12 cellular contexts compared by ENCODE assay signal in the genomic region with DNA sequence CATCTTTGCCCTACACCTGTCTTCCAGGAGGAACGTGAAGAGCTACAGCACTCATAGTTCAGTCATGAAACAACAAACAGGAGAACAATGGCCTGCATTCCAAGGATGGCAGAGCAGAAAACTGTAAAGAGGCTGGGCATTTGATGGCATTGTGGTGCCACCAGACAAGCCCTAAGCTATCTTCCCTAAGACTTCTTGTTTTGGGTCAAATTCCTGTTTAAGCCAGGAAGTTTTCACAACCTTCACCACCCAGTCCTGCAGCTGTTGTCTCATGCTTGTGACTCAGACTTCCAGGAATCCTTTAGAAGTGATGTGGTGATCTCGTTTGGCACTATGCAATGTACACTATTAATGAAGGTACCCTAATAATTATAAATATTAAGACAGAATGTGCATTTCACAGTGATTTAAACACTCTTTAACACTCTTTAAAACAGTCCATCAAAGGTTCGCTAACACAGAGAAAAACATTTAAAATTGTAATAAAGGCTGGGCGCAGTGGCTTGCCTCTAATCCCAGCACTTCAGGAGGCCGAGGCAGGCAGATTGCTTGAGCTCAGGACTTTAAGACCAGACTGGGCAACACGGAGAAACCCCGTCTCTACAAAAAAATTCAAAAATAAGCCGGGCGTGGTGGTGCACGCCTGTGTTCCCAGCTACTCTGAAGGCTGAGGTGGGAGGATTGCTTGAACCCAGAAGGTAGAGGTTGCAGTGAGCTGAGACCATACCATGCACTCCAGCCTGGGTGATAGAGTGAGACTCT. TPM values are rescaled to one million over a fixed set of nuclear protein-coding genes. Genes with fewer than 3 reads are reported as not detected.
DNase-seq lines count a peak whose midpoint lies in the region; ATAC-seq and TF ChIP-seq lines count a peak whose summit lies in the region.
"Had no signal": no experiment of that assay in that cellular context is flagged by ENCODE, and none has a peak within 500 bp of the region (broad histone marks: within the 10 kb centered on the region; RNA-seq: fewer than 3 reads in every experiment).

No MANE protein-coding gene starts in this region.

- H3K4me2 ChIP-seq in PC-9: peak overlapping the region; percentile 79; the same call in 1 of the 2 replicates

- no peaks in the 10 kb centered on the region for H3K27me3 ChIP-seq in PC-9 (ENCODE audit: insufficient read depth, low read depth)
- H3K27me3 ChIP-seq: adrenal gland, gastroesophageal sphincter had no signal

- peak overlapping the region; percentile 35 for H3K27ac ChIP-seq in PC-9
- H3K27ac ChIP-seq: adrenal gland, gastroesophageal sphincter had no signal

- no peak overlapping the region for H2AFZ ChIP-seq in PC-9

- peaks cover 41% of the 10 kb centered on the region for H3K4me1 ChIP-seq in PC-9 (replicated peaks; ENCODE audit: insufficient read depth)

- H4K20me1 ChIP-seq in PC-9 (ENCODE audit: insufficient read depth): no peaks in the 10 kb centered on the region; the same call in 1 of the 2 replicates

- ATAC-seq in HG02678 (IDR thresholded peaks at IDR 0.05; ENCODE audit: unreplicated experiment): no peak
- ATAC-seq: gastroesophageal sphincter had no signal

- H3K36me3 ChIP-seq in PC-9 (ENCODE audit: low read depth): 0 out of 2 replicates have a peak, but pooled peaks cover 1% of the 10 kb centered on the region
- H3K36me3 ChIP-seq: adrenal gland, gastroesophageal sphincter had no signal

- no peaks in the 10 kb centered on the region for H3K9me2 ChIP-seq in PC-9 (ENCODE audit: insufficient read depth)

- intact Hi-C loops in PC-9 (cut with micrococcal nuclease; ENCODE audit: unreplicated experiment): loop anchor here (1.0 to 10.0 kb wide), 3 partner anchors 10 to 605 kb away; partner anchors contain the start of gene EEPD1

- POLR2A ChIA-PET in PC-9 (lab: Charles Lee; ENCODE audit: unreplicated experiment): interaction anchor here (0.5 to 1.5 kb wide), 6 partner anchors 103 to 747 kb away, joined by 3 to 14 read pairs (median 6); partner anchors contain the start of gene SEPTIN7

- DNase-seq in GM04503 (ENCODE audit: low read depth): peak; percentile 27
- DNase-seq in PC-9: peak; percentile 74 to 87
- DNase-seq in epithelial cell of proximal tubule (ENCODE audit: low read depth): peak; percentile 59
- DNase-seq in pulmonary artery endothelial cell (ENCODE audit: low read depth, low spot score): peak; percentile 33
- DNase-seq in stimulated activated naive CD4-positive, alpha-beta T cell treated with Interleukin-2 at 50 U/mL for 16 hours (lab: John Stamatoyannopoulos, UW): no peak
- no peak for DNase-seq in NCI-H146 treated with DMSO at 0.1 percent for 48 hours (lab: John Stamatoyannopoulos, UW; ENCODE audit: unreplicated experiment)
- DNase-seq: activated CD4-positive, alpha-beta T cell treated with anti-CD3 and anti-CD28 coated beads, Interleukin-2, amount 50 U/mL, for 48 hours; adrenal gland; NCI-H1930; substantia nigra had no signal

- TF ChIP-seq CTCF in PC-9 (conservative IDR thresholded peaks at IDR 0.05) (no peak), epithelial cell of proximal tubule (conservative IDR thresholded peaks at IDR 0.05; ENCODE audit: low read depth, low read length) (no peak)

- peaks cover 34% of the 10 kb centered on the region for H3K79me2 ChIP-seq in PC-9 (ENCODE audit: low read depth)

- peaks cover 13% of the 10 kb centered on the region; the same call in 1 of the 2 replicates for H3K9me3 ChIP-seq in PC-9 (ENCODE audit: insufficient read depth, low read depth)
- H3K9me3 ChIP-seq: adrenal gland, gastroesophageal sphincter had no signal

- CTCF ChIA-PET in PC-9 (lab: Charles Lee): interaction anchor here (0.6 to 1.5 kb wide), 3 partner anchors 12 to 702 kb away, joined by 3 to 9 read pairs (median 8); partner anchors contain the start of gene SEPTIN7

- H3K4me3 ChIP-seq in PC-9 (no peak overlapping the region; the same call in 1 of the 2 replicates), epithelial cell of proximal tubule (ENCODE audit: low read depth, low read length) (no peak overlapping the region)
- H3K4me3 ChIP-seq: adrenal gland, gastroesophageal sphincter had no signal

- BruUV-seq in PC-9 (replicated peaks; lab: Mats Ljungman, UMichigan): no TSS peak

- peaks cover 47% of the 10 kb centered on the region for H3F3A ChIP-seq in PC-9 (ENCODE audit: insufficient read depth, low read depth)

RNA-seq across cellular contexts. Expression of gene HERPUD2, which starts 2.7 kb away (rescaled TPM):
- total RNA-seq in PC-9 (2021): 33.8 and 53.4 TPM in 2 replicates
- 24.6 and 25.4 TPM in 2 replicates for total RNA-seq in epithelial cell of proximal tubule
- 24.9 and 29.7 TPM in 2 replicates for total RNA-seq in pulmonary artery endothelial cell

Comparison
In these comparisons a context has a peak if more than half of its experiments do, and no peak if none do; other contexts are left out.
1. DNase-seq: peak in GM04503 (single experiment), PC-9 (2 of 2), epithelial cell of proximal tubule (single experiment) and pulmonary artery endothelial cell (single experiment); none in stimulated activated naive CD4-positive, alpha-beta T cell treated with Interleukin-2 at 50 U/mL for 16 hours (single experiment) and NCI-H146 treated with DMSO at 0.1 percent for 48 hours (single experiment).